8 cellular contexts compared by ENCODE assay signal in genomic region chr9:93134740-93135444, GRCh38. TPM values are rescaled to one million over a fixed set of nuclear protein-coding genes. Genes with fewer than 3 reads are reported as not detected.
A peak's percentile ranks its signal among the peaks of the same experiment; 100 is the strongest.
DNase-seq lines count a peak whose midpoint lies in the region; ATAC-seq and TF ChIP-seq lines count a peak whose summit lies in the region.

No MANE protein-coding gene starts in this region.

- TF ChIP-seq CTCF in adrenal gland (IDR thresholded peaks at IDR 0.05) (no peak), thyroid gland (IDR thresholded peaks at IDR 0.05) (no peak)

- WGBS in adrenal gland, 4 donors = 72 to 82% (median 78%) methylated on average over 8 to 14 of the region's 14 CpGs
- 67 to 86% methylated on average over 9 to 11 of the region's 14 CpGs for WGBS in thyroid gland, 2 donors

- H3K4me3 ChIP-seq in adrenal gland (peak overlapping the region in 3 of 4 donors; percentile 11 to 87 (median 76)), thyroid gland (replicated peaks in 1 of 3) (peak overlapping the region in 2 of 3 donors; percentile 23 to 88)

- no peaks in the 10 kb centered on the region for H3K27me3 ChIP-seq in adrenal gland
- no peaks in the 10 kb centered on the region for H3K27me3 ChIP-seq in thyroid gland

- H3K9me3 ChIP-seq in adrenal gland (replicated peaks in 1 of 3) (no peaks in the 10 kb centered on the region), thyroid gland (no peaks in the 10 kb centered on the region)

- peaks cover 2% of the 10 kb centered on the region for H3K9me3 Mint-ChIP-seq in activated CD8-positive, alpha-beta memory T cell treated with anti-CD3 and anti-CD28 coated beads, Interleukin-2, amount 10 ng/mL, durations not matched to agents 7 days and 5 days (ENCODE audit: low read depth)

- H3K36me3 ChIP-seq in adrenal gland (replicated peaks in 1 of 2) (no peaks in the 10 kb centered on the region), thyroid gland (no peaks in the 10 kb centered on the region)

- H3K4me1 ChIP-seq in adrenal gland (replicated peaks in 1 of 2) (peaks cover 32 to 49% of the 10 kb centered on the region in 2 donors), thyroid gland (peaks cover 50 to 56% of the 10 kb centered on the region in 2 donors)

- peak overlapping the region; percentile 75 to 99 (median 97) for H3K27ac ChIP-seq in adrenal gland
- H3K27ac ChIP-seq in thyroid gland = peak overlapping the region; percentile 84 to 98 (median 93)

- no peaks in the 10 kb centered on the region for H3K36me3 Mint-ChIP-seq in activated CD8-positive, alpha-beta memory T cell treated with anti-CD3 and anti-CD28 coated beads, Interleukin-2, amount 10 ng/mL, durations not matched to agents 7 days and 5 days

- DNase-seq in activated CD8-positive, alpha-beta memory T cell treated with anti-CD3 and anti-CD28 coated beads, Interleukin-2, amount 10 ng/mL, durations not matched to agents 7 days and 5 days = no peak
- DNase-seq in activated CD8-positive, alpha-beta memory T cell treated with anti-CD3 and anti-CD28 coated beads, Interleukin-2, amount 50 U/mL, for 4 hours = no peak
- DNase-seq in adrenal gland (peak in 1 of 7 donors; percentile 19), left lobe of liver (ENCODE audit: low spot score) (peak; percentile 51), thyroid gland (no peak), SIG-M5 (lab: John Stamatoyannopoulos, UW) (no peak), GDM1 (lab: John Stamatoyannopoulos, UW) (no peak), RPMI8226 (no peak)

- peaks cover 45% of the 10 kb centered on the region for H3K4me1 Mint-ChIP-seq in activated CD8-positive, alpha-beta memory T cell treated with anti-CD3 and anti-CD28 coated beads, Interleukin-2, amount 10 ng/mL, durations not matched to agents 7 days and 5 days

- peak overlapping the region; percentile 78 for H3K27ac Mint-ChIP-seq in activated CD8-positive, alpha-beta memory T cell treated with anti-CD3 and anti-CD28 coated beads, Interleukin-2, amount 10 ng/mL, durations not matched to agents 7 days and 5 days

- ATAC-seq in activated CD8-positive, alpha-beta memory T cell treated with anti-CD3 and anti-CD28 coated beads, Interleukin-2, amount 10 ng/mL, durations not matched to agents 7 days and 5 days = no peak
- no peak for ATAC-seq in left lobe of liver

- no peaks in the 10 kb centered on the region for H3K27me3 Mint-ChIP-seq in activated CD8-positive, alpha-beta memory T cell treated with anti-CD3 and anti-CD28 coated beads, Interleukin-2, amount 10 ng/mL, durations not matched to agents 7 days and 5 days

- intact Hi-C loops in adrenal gland (cut with DNase I) (no loop called here), thyroid gland (cut with DNase I) (loop anchor here (10.0 kb wide), 1 partner anchor 320 kb away; the partner anchor contains the start of genes FAM120A and FAM120AOS)

- peak overlapping the region; percentile 73 for H3K4me3 Mint-ChIP-seq in activated CD8-positive, alpha-beta memory T cell treated with anti-CD3 and anti-CD28 coated beads, Interleukin-2, amount 10 ng/mL, durations not matched to agents 7 days and 5 days

- TF ChIP-seq POLR2A in adrenal gland (IDR thresholded peaks at IDR 0.05) = no peak
- TF ChIP-seq POLR2A in thyroid gland (IDR thresholded peaks at IDR 0.05) = no peak

- CTCF ChIA-PET in activated CD8-positive, alpha-beta memory T cell treated with anti-CD3 and anti-CD28 coated beads, Interleukin-2, amount 10 ng/mL, durations not matched to agents 7 days and 5 days (lab: Charles Lee) = interaction anchor here (0.9 to 1.5 kb wide), 4 partner anchors 26 to 431 kb away, joined by 3 to 14 read pairs (median 4); no protein-coding TSS in a partner anchor

RNA-seq across cellular contexts. Expression of gene NINJ1, which starts 0.8 kb away (rescaled TPM):
- 10 to 100 TPM; 31.1 to 54.9 TPM for total RNA-seq in activated CD8-positive, alpha-beta memory T cell treated with anti-CD3 and anti-CD28 coated beads, Interleukin-2, amount 10 ng/mL, durations not matched to agents 7 days and 5 days
- total RNA-seq in adrenal gland (100 to 1,000 TPM; 122 to 339 (median 181) TPM), left lobe of liver (53.3 TPM), thyroid gland (100 to 1,000 TPM in 2 of 4 donors, 10 to 100 TPM in 2; 82.9 to 168 (median 121) TPM)
- 100 to 1,000 TPM in 2 of 3 donors, 10 to 100 TPM in 1; 31.1 to 135 (median 101) TPM for polyA plus RNA-seq in adrenal gland

RNA-seq across cellular contexts. Expression of gene CARD19, which starts 38.9 kb away (rescaled TPM):
- 10 to 100 TPM; 45.0 to 83.0 TPM for total RNA-seq in activated CD8-positive, alpha-beta memory T cell treated with anti-CD3 and anti-CD28 coated beads, Interleukin-2, amount 10 ng/mL, durations not matched to agents 7 days and 5 days
- total RNA-seq in adrenal gland (10 to 100 TPM; 29.7 to 75.0 (median 39.2) TPM), left lobe of liver (8.5 TPM), thyroid gland (10 to 100 TPM; 37.0 to 61.8 (median 49.1) TPM)
- polyA plus RNA-seq in adrenal gland = 10 to 100 TPM; 10.7 to 69.1 (median 68.4) TPM

RNA-seq across cellular contexts. Expression of gene WNK2, which starts 49.0 kb away (rescaled TPM):
- total RNA-seq in activated CD8-positive, alpha-beta memory T cell treated with anti-CD3 and anti-CD28 coated beads, Interleukin-2, amount 10 ng/mL, durations not matched to agents 7 days and 5 days = not detected
- total RNA-seq in adrenal gland (10 to 100 TPM in 3 of 8 donors, 1 to 10 TPM in 5; 5.5 to 14.9 (median 8.4) TPM), left lobe of liver (3.7 TPM), thyroid gland (1 to 10 TPM in 3 of 4 donors, under 1 TPM in 1; 0.94 to 8.5 (median 8.1) TPM)
- 10 to 100 TPM in 1 of 3 donors, 1 to 10 TPM in 2; 3.3 to 17.6 (median 9.2) TPM for polyA plus RNA-seq in adrenal gland
